Comparison of ENCODE assay signal across 18 cellular contexts in the genomic region with DNA sequence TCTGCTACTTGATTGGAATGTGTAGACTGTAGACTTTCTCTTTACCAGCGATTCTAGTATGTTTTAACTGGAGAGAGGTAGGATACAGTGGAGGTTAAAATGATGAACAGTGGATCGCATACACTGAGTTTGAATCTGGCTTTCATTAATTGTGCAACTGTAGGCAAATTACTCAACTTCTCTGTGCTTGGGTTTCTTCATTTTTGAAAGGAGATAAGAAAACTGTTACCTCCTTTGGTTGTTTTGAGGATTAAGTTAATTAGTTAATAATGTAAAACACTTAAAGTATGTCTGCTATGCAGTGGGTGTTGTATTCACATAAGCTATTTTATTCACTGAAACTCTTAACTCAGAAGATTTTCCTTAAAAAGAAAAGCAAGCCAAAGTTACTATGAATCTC.
"Had no signal": no experiment of that assay in that cellular context is flagged by ENCODE, and none has a peak within 500 bp of the region (broad histone marks: within the 10 kb centered on the region; RNA-seq: fewer than 3 reads in every experiment).

No MANE protein-coding gene starts in this region.

- H3K27ac Mint-ChIP-seq: activated CD4-positive, alpha-beta memory T cell treated with anti-CD3 and anti-CD28 coated beads for 36 hours; activated CD4-positive, alpha-beta T cell treated with anti-CD3 and anti-CD28 coated beads for 36 hours; activated T-cell treated with anti-CD3 and anti-CD28 coated beads, Interleukin-2, amount 50 U/mL, for 24 hours; stimulated activated naive CD8-positive, alpha-beta T cell treated with anti-CD3 and anti-CD28 coated beads, Interleukin-15, Interleukin-2, amounts not matched to agents 100 ng/mL and 50 ng/mL, for 24 hours had no signal

- H3K9me3 ChIP-seq: adrenal gland, body of pancreas, gastroesophageal sphincter, suprapubic skin had no signal

- H3K27me3 Mint-ChIP-seq: activated CD4-positive, alpha-beta memory T cell treated with anti-CD3 and anti-CD28 coated beads for 36 hours; activated CD4-positive, alpha-beta T cell treated with anti-CD3 and anti-CD28 coated beads for 36 hours; activated T-cell treated with anti-CD3 and anti-CD28 coated beads, Interleukin-2, amount 50 U/mL, for 24 hours; naive thymus-derived CD4-positive, alpha-beta T cell; stimulated activated naive CD8-positive, alpha-beta T cell treated with anti-CD3 and anti-CD28 coated beads, Interleukin-15, Interleukin-2, amounts not matched to agents 100 ng/mL and 50 ng/mL, for 24 hours had no signal

- H3K4me3 ChIP-seq: adrenal gland, body of pancreas, gastroesophageal sphincter, skin epidermis, suprapubic skin had no signal

- H3K4me1 Mint-ChIP-seq: activated CD4-positive, alpha-beta T cell treated with anti-CD3 and anti-CD28 coated beads for 36 hours; naive thymus-derived CD4-positive, alpha-beta T cell had no signal

- H3K4me3 Mint-ChIP-seq: activated CD4-positive, alpha-beta memory T cell treated with anti-CD3 and anti-CD28 coated beads for 36 hours; activated CD4-positive, alpha-beta T cell treated with anti-CD3 and anti-CD28 coated beads for 36 hours; activated T-cell treated with anti-CD3 and anti-CD28 coated beads, Interleukin-2, amount 50 U/mL, for 24 hours; naive thymus-derived CD4-positive, alpha-beta T cell; stimulated activated naive CD8-positive, alpha-beta T cell treated with anti-CD3 and anti-CD28 coated beads, Interleukin-15, Interleukin-2, amounts not matched to agents 100 ng/mL and 50 ng/mL, for 24 hours had no signal

- H3K36me3 ChIP-seq: WERI-Rb-1 had no signal

- H3K9me3 Mint-ChIP-seq: activated CD4-positive, alpha-beta memory T cell treated with anti-CD3 and anti-CD28 coated beads for 36 hours; activated T-cell treated with anti-CD3 and anti-CD28 coated beads, Interleukin-2, amount 50 U/mL, for 24 hours; naive thymus-derived CD4-positive, alpha-beta T cell; stimulated activated naive CD8-positive, alpha-beta T cell treated with anti-CD3 and anti-CD28 coated beads, Interleukin-15, Interleukin-2, amounts not matched to agents 100 ng/mL and 50 ng/mL, for 24 hours had no signal

- H3K4me1 ChIP-seq: adrenal gland, suprapubic skin had no signal

- ATAC-seq: activated CD4-positive, alpha-beta T cell treated with anti-CD3 and anti-CD28 coated beads for 36 hours; body of pancreas; gastroesophageal sphincter; naive thymus-derived CD4-positive, alpha-beta T cell had no signal

- H3K27ac ChIP-seq: adrenal gland, body of pancreas, gastroesophageal sphincter, skin epidermis, suprapubic skin, WERI-Rb-1 had no signal

- DNase-seq: activated CD4-positive, alpha-beta memory T cell treated with anti-CD3 and anti-CD28 coated beads for 36 hours; activated CD4-positive, alpha-beta T cell treated with anti-CD3 and anti-CD28 coated beads for 36 hours; activated naive CD4-positive, alpha-beta T cell treated with anti-CD3 and anti-CD28 coated beads, Interleukin-2, amount 50 U/mL, for 16 hours; activated T-cell treated with anti-CD3 and anti-CD28 coated beads, Interleukin-2, amount 50 U/mL, for 24 hours; adrenal gland; body of pancreas; central memory CD4-positive, alpha-beta T cell; cortex of kidney; effector CD8-positive, alpha-beta T cell; naive thymus-derived CD4-positive, alpha-beta T cell; retina; stimulated activated CD4-positive, alpha-beta T cell treated with anti-CD3 and anti-CD28 coated beads, Interleukin-4, amount 100 ng/mL, for 24 hours; stimulated activated CD8-positive, alpha-beta memory T cell treated with anti-CD3 and anti-CD28 coated beads, Interleukin-4, amount 100 ng/mL, for 48 hours; WERI-Rb-1 had no signal

- H3K27me3 ChIP-seq: adrenal gland, body of pancreas, gastroesophageal sphincter, suprapubic skin had no signal
